8 cellular contexts compared by ENCODE assay signal in the genomic region with DNA sequence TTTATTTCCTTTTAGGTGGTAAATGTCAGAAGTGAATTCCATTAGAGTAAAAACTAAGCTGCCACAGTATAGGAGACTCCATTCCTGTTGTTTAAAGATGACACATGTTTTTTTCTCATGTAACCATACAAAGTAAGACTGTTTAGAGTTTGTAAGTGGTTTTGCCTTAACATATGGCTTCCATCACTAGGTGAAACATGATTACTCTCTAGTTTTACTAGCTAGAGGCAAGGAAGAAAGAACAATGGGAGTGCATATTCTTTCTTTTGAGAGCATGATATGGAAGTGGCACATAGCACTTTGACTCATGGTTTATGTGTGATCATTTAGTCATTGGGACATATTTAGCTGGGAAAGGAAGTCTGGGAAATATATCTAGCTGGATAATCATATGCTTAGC. TPM values are rescaled to one million over a fixed set of nuclear protein-coding genes. Genes with fewer than 3 reads are reported as not detected.
DNase-seq lines count a peak whose midpoint lies in the region; ATAC-seq, FAIRE-seq and TF ChIP-seq lines count a peak whose summit lies in the region.

No MANE protein-coding gene starts in this region.

- ATAC-seq in GM12878 (peak; percentile 31), sciatic nerve (no peak), GM19023 (IDR thresholded peaks at IDR 0.05; ENCODE audit: unreplicated experiment) (no peak), pancreas (no peak)

- DNase-seq in A673 (ENCODE audit: low spot score) (no peak), HFFc6 (peak; percentile 50), GM12878 (ENCODE audit: low read depth, low spot score) (no peak), sciatic nerve (ENCODE audit: low spot score) (no peak), lower leg skin (ENCODE audit: low spot score in 2 of 2) (no peak), pancreas (no peak)

- peaks cover 53% of the 10 kb centered on the region for H3K4me1 Mint-ChIP-seq in HFFc6 (ENCODE audit: low read depth)

- H3K4me2 ChIP-seq in GM12878 (ENCODE audit: control insufficient read depth, insufficient read depth), result peak overlapping the region; percentile 30

- H3K27me3 Mint-ChIP-seq in HFFc6 (ENCODE audit: insufficient read depth), result no peaks in the 10 kb centered on the region

- no TSS peak for BruUV-seq in A673 (replicated peaks; lab: Mats Ljungman, UMichigan)
- no TSS peak for BruUV-seq in GM12878 (replicated peaks; lab: Mats Ljungman, UMichigan)

- peaks cover 5% of the 10 kb centered on the region for H3K9me3 ChIP-seq in A673 (ENCODE audit: low read depth, low read length, poor library complexity, severe bottlenecking)
- H3K9me3 ChIP-seq in GM12878 (replicated peaks; ENCODE audit: control insufficient read depth, insufficient read depth, low read length), result peaks cover 18% of the 10 kb centered on the region
- H3K9me3 ChIP-seq in mesodermal cell (ENCODE audit: control insufficient read depth, low read length), result peaks cover 16% of the 10 kb centered on the region
- H3K9me3 ChIP-seq in pancreas, result no peaks in the 10 kb centered on the region

- H3K27me3 ChIP-seq in A673 (replicated peaks; ENCODE audit: insufficient read depth, low read depth, low read length, poor library complexity) (no peaks in the 10 kb centered on the region), GM12878 (replicated peaks in 1 of 2; ENCODE audit: control insufficient read depth in 2 of 2, insufficient read depth in 2 of 2, low read length in 1 of 2) (no peaks in the 10 kb centered on the region), pancreas (no peaks in the 10 kb centered on the region)

- FAIRE-seq in GM12878 (lab: Jason Lieb, UNC) (no peak), pancreas (lab: Jason Lieb, UNC) (no peak)

- H3K36me3 Mint-ChIP-seq in HFFc6 (ENCODE audit: low read depth), result peaks cover 17% of the 10 kb centered on the region; the same call in 1 of the 2 replicates

- TF ChIP-seq POLR2A in GM12878 (IDR thresholded peaks at IDR 0.05; ENCODE audit: low read depth, low read length) (no peak), lower leg skin (IDR thresholded peaks at IDR 0.05) (no peak)

- no peak overlapping the region for H3K4me3 ChIP-seq in A673 (ENCODE audit: low read depth, low read length, poor library complexity, severe bottlenecking)
- no peak overlapping the region for H3K4me3 ChIP-seq in GM12878
- H3K4me3 ChIP-seq in mesodermal cell (ENCODE audit: extremely low read depth, insufficient read depth, low read length, poor library complexity, severe bottlenecking), result no peak overlapping the region
- H3K4me3 ChIP-seq in lower leg skin (ENCODE audit: low read depth, poor library complexity, severe bottlenecking), result no peak overlapping the region
- H3K4me3 ChIP-seq in pancreas, result no peak overlapping the region

- H3K4me3 Mint-ChIP-seq in HFFc6, result peak overlapping the region; percentile 54

- TF ChIP-seq EP300 in GM12878 (IDR thresholded peaks at IDR 0.05; ENCODE audit: borderline replicate concordance in 1 of 2, control insufficient read depth in 1 of 2, low read depth in 2 of 2, low read length in 2 of 2), result no peak

- POLR2A ChIA-PET in A673 (lab: Charles Lee; ENCODE audit: low non-redundant PET), result interaction anchor here (0.6 kb wide), 1 partner anchor 94 kb away, joined by 3 read pairs; no protein-coding TSS in a partner anchor
- POLR2A ChIA-PET in GM12878 (lab: Charles Lee), result interaction anchor here (1.1 to 2.3 kb wide), 4 partner anchors 10 to 89 kb away, joined by 3 to 22 read pairs (median 5); no protein-coding TSS in a partner anchor

- peak overlapping the region; percentile 88 for H3K27ac Mint-ChIP-seq in HFFc6

- peaks cover 3% of the 10 kb centered on the region; the same call in 1 of the 2 replicates for H3K9me3 Mint-ChIP-seq in HFFc6

- RAD21 ChIA-PET in GM12878 (lab: Charles Lee; ENCODE audit: unreplicated experiment), result interaction anchor here (1.0 to 6.7 kb wide), 9 partner anchors 13 to 134 kb away, joined by 3 to 97 read pairs (median 12); no protein-coding TSS in a partner anchor

- peak overlapping the region; percentile 63 for H3K27ac ChIP-seq in A673 (ENCODE audit: low read depth, low read length, poor library complexity, severe bottlenecking)
- H3K27ac ChIP-seq in GM12878 (ENCODE audit: control insufficient read depth, insufficient read depth), result peak overlapping the region; percentile 3; the same call in 1 of the 2 replicates
- H3K27ac ChIP-seq in mesodermal cell (ENCODE audit: low read depth, low read length, severe bottlenecking), result peak overlapping the region; percentile 37
- H3K27ac ChIP-seq in pancreas, result no peak overlapping the region

- peaks cover 37% of the 10 kb centered on the region for H3K4me1 ChIP-seq in A673 (ENCODE audit: insufficient read depth, low read length, poor library complexity, severe bottlenecking)
- no peaks in the 10 kb centered on the region; the same call in 1 of the 2 replicates for H3K4me1 ChIP-seq in GM12878 (ENCODE audit: control insufficient read depth, insufficient read depth, low read length)
- H3K4me1 ChIP-seq in mesodermal cell (ENCODE audit: control insufficient read depth, insufficient read depth, low read length, poor library complexity, severe bottlenecking), result no peaks in the 10 kb centered on the region
- peaks cover 3 to 9% (median 6%) of the 10 kb centered on the region in 3 donors for H3K4me1 ChIP-seq in pancreas

- H3K36me3 ChIP-seq in A673 (ENCODE audit: insufficient read depth, low read length, poor library complexity, severe bottlenecking) (peaks cover 17% of the 10 kb centered on the region), GM12878 (ENCODE audit: control insufficient read depth in 2 of 2, insufficient read depth in 2 of 2, low read length in 1 of 2) (no peaks in the 10 kb centered on the region), mesodermal cell (ENCODE audit: control insufficient read depth, insufficient read depth, low read length) (peaks cover 33% of the 10 kb centered on the region), pancreas (no peaks in the 10 kb centered on the region)

- intact Hi-C loops in A673 (cut with micrococcal nuclease; ENCODE audit: unreplicated experiment), result no loop called here
- intact Hi-C loops in GM12878 (cut with micrococcal nuclease; ENCODE audit: unreplicated experiment), result no loop called here
- intact Hi-C loops in sciatic nerve (cut with DNase I), result no loop called here
- intact Hi-C loops in lower leg skin (cut with DNase I; ENCODE audit: low total_unique reads), result no loop called here
- intact Hi-C loops in pancreas (cut with DNase I), result no loop called here

- peaks cover 71% of the 10 kb centered on the region for H3K79me2 ChIP-seq in GM12878 (ENCODE audit: control insufficient read depth, insufficient read depth, low read length)

- H3K9ac ChIP-seq in GM12878 (ENCODE audit: control insufficient read depth, insufficient read depth, low read length), result no peak overlapping the region

- no peak for TF ChIP-seq CTCF in A673 (conservative IDR thresholded peaks at IDR 0.05; ENCODE audit: low read depth, low read length)
- no peak for TF ChIP-seq CTCF in HFFc6 (IDR thresholded peaks at IDR 0.05)
- TF ChIP-seq CTCF in GM12878 (IDR thresholded peaks at IDR 0.05 in 2 of 3, conservative IDR thresholded peaks at IDR 0.05 in 1 of 3; ENCODE audit: control insufficient read depth in 2 of 3, extremely low read depth in 1 of 3, insufficient read depth in 1 of 3, low read depth in 3 of 3, low read length in 3 of 3), result no peak
- no peak for TF ChIP-seq CTCF in lower leg skin (IDR thresholded peaks at IDR 0.05)
- TF ChIP-seq CTCF in pancreas (IDR thresholded peaks at IDR 0.05), result no peak

- CTCF ChIA-PET in A673 (lab: Charles Lee), result no interaction called here
- CTCF ChIA-PET in GM12878 (lab: Yijun Ruan, JAX), result interaction anchor here (0.8 to 6.8 kb wide), 5 partner anchors 12 to 133 kb away, joined by 3 to 57 read pairs (median 7); no protein-coding TSS in a partner anchor

- no peak for TF ChIP-seq RAD21 in GM12878 (IDR thresholded peaks at IDR 0.05; ENCODE audit: insufficient read depth, low read depth, low read length)

- SMC1A ChIA-PET in GM12878 (lab: Charles Lee; ENCODE audit: uncharacterized antibody, unreplicated experiment), result interaction anchor here (0.8 to 7.1 kb wide), 10 partner anchors 11 to 132 kb away, joined by 3 to 170 read pairs (median 4); no protein-coding TSS in a partner anchor

- in situ Hi-C loops in GM12878 (cut with MboI), result no loop called here

- H4K20me1 ChIP-seq in GM12878 (ENCODE audit: control insufficient read depth, insufficient read depth), result no peaks in the 10 kb centered on the region

- peak overlapping the region; percentile 11; the same call in 1 of the 2 replicates for H2AFZ ChIP-seq in GM12878 (ENCODE audit: control insufficient read depth, low read depth, low read length)

TF ChIP-seq in GM12878, 131 proteins besides CTCF, POLR2A, EP300 and RAD21 (continues in another document):
- TF ChIP-seq NRF1 (conservative IDR thresholded peaks at IDR 0.05; ENCODE audit: low read depth, low read length), result no peak

RNA-seq across cellular contexts. Expression of a gene that starts 7.7 kb away (rescaled TPM):
- 98.3 and 100 TPM in 2 replicates for total RNA-seq in A673 (2021)
- total RNA-seq in HFFc6 (2021; fragmentation: NEBNext Ultra II Directional; extraction: Animal tissue kit (Norgen Biotek cat#: 25700)), result 10 to 100 TPM; 38.3 to 47.3 (median 41.7) TPM
- 252 TPM in 2 replicates for total RNA-seq in GM12878 (2013; cell fraction: nucleolus; rRNA removed)
- total RNA-seq in GM12878 (2014; rRNA removed), result 27.8 and 34.7 TPM in 2 replicates
- total RNA-seq in GM12878 (2014; rRNA removed; fragmentation: Illumina TruSeq; extraction: Trizol), result 44.0 and 47.4 TPM in 2 replicates
- total RNA-seq in GM12878 (2021), result 60.7 and 66.6 TPM in 2 replicates
- 10.0 TPM for polyA plus RNA-seq in GM12878 (2011; ENCODE audit: low read depth)
- 19.6 and 25.2 TPM in 2 replicates for polyA plus RNA-seq in GM12878 (2011; rRNA removed)
- polyA plus RNA-seq in GM12878 (2011; cell fraction: cytosol; rRNA removed), result 15.2 and 23.1 TPM in 2 replicates
- 26.1 and 31.8 TPM in 2 replicates for polyA plus RNA-seq in GM12878 (2011; cell fraction: nucleus; rRNA removed)
- 12.7 and 12.8 TPM in 2 replicates for polyA plus RNA-seq in GM12878 (2012)
- 31.9 and 39.3 TPM in 2 replicates for polyA plus RNA-seq in GM12878 (2014; fragmentation: Illumina TruSeq; extraction: Trizol)
- polyA plus RNA-seq in GM12878 (2014; fragmentation: Nextera tagmentation; extraction: Ambion mirVana), result 1 to 10 TPM; 6.2 to 8.1 TPM
- polyA plus RNA-seq in GM12878 (2014; rRNA removed), result 14.7 and 15.1 TPM in 2 replicates
- 10 to 100 TPM; 30.7 to 33.0 TPM for polyA plus RNA-seq in GM12878 (2016; fragmentation: Nextera tagmentation; extraction: Ambion mirVana)
- polyA minus RNA-seq in GM12878 (2011; rRNA and poly(A)+ RNA removed), result 69.3 and 72.3 TPM in 2 replicates
- 30.3 and 30.6 TPM in 2 replicates for polyA minus RNA-seq in GM12878 (2011; cell fraction: cytosol; rRNA and poly(A)+ RNA removed)
- polyA minus RNA-seq in GM12878 (2011; cell fraction: nucleus; rRNA and poly(A)+ RNA removed), result 51.4 and 78.9 TPM in 2 replicates
- 48.0 TPM for polyA plus RNA-seq in mesodermal cell (2013, experiment 1 of 2)
- polyA plus RNA-seq in mesodermal cell (2013, experiment 2 of 2), result 54.1 TPM
- 91.8 TPM for total RNA-seq in sciatic nerve
- total RNA-seq in lower leg skin, result 10 to 100 TPM; 35.3 to 49.0 (median 42.4) TPM
- total RNA-seq in pancreas, result 10 to 100 TPM; 24.0 to 54.1 (median 30.3) TPM
- 1 to 10 TPM; 5.7 to 5.9 TPM for polyA plus RNA-seq in pancreas

Comparison
In these comparisons a context has a peak if more than half of its experiments do, and no peak if none do; other contexts are left out.
1. H3K27ac ChIP-seq: peak in A673 (single experiment), GM12878 (single experiment) and mesodermal cell (single experiment); none in pancreas (0 of 4).